Comparison of ENCODE assay signal across 1 cellular context in genomic region chr1:155940993-155941844, GRCh38.
TF ChIP-seq lines count a peak whose summit lies in the region.

A gene with protein sequence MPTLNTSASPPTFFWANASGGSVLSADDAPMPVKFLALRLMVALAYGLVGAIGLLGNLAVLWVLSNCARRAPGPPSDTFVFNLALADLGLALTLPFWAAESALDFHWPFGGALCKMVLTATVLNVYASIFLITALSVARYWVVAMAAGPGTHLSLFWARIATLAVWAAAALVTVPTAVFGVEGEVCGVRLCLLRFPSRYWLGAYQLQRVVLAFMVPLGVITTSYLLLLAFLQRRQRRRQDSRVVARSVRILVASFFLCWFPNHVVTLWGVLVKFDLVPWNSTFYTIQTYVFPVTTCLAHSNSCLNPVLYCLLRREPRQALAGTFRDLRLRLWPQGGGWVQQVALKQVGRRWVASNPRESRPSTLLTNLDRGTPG (plus strand): TSS chr1:155941638. CDS start chr1:155941710, 72 bp downstream.

TF ChIP-seq in HEK293, 187 proteins besides CTCF, POLR2A, EP300 and RAD21 (continued from another document and continues in another):
- TF ChIP-seq, protein P1, sequence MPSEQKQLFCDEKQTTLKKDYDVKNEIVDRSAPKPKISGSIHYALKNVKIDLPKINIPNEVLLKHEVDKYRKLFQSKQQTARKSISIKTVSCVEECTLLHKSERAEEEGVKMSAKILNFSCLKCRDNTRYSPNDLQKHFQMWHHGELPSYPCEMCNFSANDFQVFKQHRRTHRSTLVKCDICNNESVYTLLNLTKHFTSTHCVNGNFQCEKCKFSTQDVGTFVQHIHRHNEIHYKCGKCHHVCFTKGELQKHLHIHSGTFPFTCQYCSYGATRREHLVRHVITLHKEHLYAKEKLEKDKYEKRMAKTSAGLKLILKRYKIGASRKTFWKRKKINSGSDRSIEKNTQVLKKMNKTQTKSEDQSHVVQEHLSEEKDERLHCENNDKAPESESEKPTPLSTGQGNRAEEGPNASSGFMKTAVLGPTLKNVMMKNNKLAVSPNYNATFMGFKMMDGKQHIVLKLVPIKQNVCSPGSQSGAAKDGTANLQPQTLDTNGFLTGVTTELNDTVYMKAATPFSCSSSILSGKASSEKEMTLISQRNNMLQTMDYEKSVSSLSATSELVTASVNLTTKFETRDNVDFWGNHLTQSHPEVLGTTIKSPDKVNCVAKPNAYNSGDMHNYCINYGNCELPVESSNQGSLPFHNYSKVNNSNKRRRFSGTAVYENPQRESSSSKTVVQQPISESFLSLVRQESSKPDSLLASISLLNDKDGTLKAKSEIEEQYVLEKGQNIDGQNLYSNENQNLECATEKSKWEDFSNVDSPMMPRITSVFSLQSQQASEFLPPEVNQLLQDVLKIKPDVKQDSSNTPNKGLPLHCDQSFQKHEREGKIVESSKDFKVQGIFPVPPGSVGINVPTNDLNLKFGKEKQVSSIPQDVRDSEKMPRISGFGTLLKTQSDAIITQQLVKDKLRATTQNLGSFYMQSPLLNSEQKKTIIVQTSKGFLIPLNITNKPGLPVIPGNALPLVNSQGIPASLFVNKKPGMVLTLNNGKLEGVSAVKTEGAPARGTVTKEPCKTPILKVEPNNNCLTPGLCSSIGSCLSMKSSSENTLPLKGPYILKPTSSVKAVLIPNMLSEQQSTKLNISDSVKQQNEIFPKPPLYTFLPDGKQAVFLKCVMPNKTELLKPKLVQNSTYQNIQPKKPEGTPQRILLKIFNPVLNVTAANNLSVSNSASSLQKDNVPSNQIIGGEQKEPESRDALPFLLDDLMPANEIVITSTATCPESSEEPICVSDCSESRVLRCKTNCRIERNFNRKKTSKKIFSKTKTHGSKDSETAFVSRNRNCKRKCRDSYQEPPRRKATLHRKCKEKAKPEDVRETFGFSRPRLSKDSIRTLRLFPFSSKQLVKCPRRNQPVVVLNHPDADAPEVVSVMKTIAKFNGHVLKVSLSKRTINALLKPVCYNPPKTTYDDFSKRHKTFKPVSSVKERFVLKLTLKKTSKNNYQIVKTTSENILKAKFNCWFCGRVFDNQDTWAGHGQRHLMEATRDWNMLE (tag by site-specific recombination; conservative IDR thresholded peaks at IDR 0.05; ENCODE audit: low read depth) = no peak; the same call in none of the 2 replicates
- TF ChIP-seq ZNF76 (tag by site-specific recombination; IDR thresholded peaks at IDR 0.05; ENCODE audit: borderline replicate concordance, low read depth) = peak; percentile 63; the same call in 1 of the 2 replicates
- TF ChIP-seq ZNF19 (tag by site-specific recombination; IDR thresholded peaks at IDR 0.05; ENCODE audit: low read depth) = no peak
- TF ChIP-seq MEIS1 (CRISPR knock-in tag; IDR thresholded peaks at IDR 0.05; ENCODE audit: borderline replicate concordance) = no peak
- no peak for TF ChIP-seq ZNF514 (tag by site-specific recombination; IDR thresholded peaks at IDR 0.05)
- TF ChIP-seq ZSCAN5A (tag by site-specific recombination; IDR thresholded peaks at IDR 0.05) = no peak
- TF ChIP-seq, protein P2, sequence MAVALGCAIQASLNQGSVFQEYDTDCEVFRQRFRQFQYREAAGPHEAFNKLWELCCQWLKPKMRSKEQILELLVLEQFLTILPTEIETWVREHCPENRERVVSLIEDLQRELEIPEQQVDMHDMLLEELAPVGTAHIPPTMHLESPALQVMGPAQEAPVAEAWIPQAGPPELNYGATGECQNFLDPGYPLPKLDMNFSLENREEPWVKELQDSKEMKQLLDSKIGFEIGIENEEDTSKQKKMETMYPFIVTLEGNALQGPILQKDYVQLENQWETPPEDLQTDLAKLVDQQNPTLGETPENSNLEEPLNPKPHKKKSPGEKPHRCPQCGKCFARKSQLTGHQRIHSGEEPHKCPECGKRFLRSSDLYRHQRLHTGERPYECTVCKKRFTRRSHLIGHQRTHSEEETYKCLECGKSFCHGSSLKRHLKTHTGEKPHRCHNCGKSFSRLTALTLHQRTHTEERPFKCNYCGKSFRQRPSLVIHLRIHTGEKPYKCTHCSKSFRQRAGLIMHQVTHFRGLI (tag by site-specific recombination; IDR thresholded peaks at IDR 0.05) = no peak
- no peak for TF ChIP-seq ZNF37A (tag by site-specific recombination; IDR thresholded peaks at IDR 0.05)
- TF ChIP-seq ELK4 (IDR thresholded peaks at IDR 0.05; ENCODE audit: borderline replicate concordance, low read depth, low read length) = no peak
- no peak for TF ChIP-seq ZNF830 (tag by site-specific recombination; IDR thresholded peaks at IDR 0.05; ENCODE audit: low read depth)
- no peak for TF ChIP-seq ZNF645 (tag by site-specific recombination; IDR thresholded peaks at IDR 0.05)
- TF ChIP-seq, protein P3, sequence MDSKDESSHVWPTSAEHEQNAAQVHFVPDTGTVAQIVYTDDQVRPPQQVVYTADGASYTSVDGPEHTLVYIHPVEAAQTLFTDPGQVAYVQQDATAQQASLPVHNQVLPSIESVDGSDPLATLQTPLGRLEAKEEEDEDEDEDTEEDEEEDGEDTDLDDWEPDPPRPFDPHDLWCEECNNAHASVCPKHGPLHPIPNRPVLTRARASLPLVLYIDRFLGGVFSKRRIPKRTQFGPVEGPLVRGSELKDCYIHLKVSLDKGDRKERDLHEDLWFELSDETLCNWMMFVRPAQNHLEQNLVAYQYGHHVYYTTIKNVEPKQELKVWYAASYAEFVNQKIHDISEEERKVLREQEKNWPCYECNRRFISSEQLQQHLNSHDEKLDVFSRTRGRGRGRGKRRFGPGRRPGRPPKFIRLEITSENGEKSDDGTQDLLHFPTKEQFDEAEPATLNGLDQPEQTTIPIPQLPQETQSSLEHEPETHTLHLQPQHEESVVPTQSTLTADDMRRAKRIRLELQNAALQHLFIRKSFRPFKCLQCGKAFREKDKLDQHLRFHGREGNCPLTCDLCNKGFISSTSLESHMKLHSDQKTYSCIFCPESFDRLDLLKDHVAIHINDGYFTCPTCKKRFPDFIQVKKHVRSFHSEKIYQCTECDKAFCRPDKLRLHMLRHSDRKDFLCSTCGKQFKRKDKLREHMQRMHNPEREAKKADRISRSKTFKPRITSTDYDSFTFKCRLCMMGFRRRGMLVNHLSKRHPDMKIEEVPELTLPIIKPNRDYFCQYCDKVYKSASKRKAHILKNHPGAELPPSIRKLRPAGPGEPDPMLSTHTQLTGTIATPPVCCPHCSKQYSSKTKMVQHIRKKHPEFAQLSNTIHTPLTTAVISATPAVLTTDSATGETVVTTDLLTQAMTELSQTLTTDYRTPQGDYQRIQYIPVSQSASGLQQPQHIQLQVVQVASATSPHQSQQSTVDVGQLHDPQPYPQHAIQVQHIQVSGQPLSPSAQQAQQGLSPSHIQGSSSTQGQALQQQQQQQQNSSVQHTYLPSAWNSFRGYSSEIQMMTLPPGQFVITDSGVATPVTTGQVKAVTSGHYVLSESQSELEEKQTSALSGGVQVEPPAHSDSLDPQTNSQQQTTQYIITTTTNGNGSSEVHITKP (tag by site-specific recombination; IDR thresholded peaks at IDR 0.05) = peak; percentile 74
- TF ChIP-seq ZFP41 (tag by site-specific recombination; IDR thresholded peaks at IDR 0.05; ENCODE audit: borderline replicate concordance) = no peak
- no peak for TF ChIP-seq ZSCAN4 (tag by site-specific recombination; IDR thresholded peaks at IDR 0.05)
- no peak for TF ChIP-seq ZNF670 (tag by site-specific recombination; IDR thresholded peaks at IDR 0.05; ENCODE audit: low read depth)
- TF ChIP-seq ZNF777 (tag by site-specific recombination; IDR thresholded peaks at IDR 0.05; ENCODE audit: borderline replicate concordance) = no peak
- TF ChIP-seq GFI1B (tag by site-specific recombination; IDR thresholded peaks at IDR 0.05) = no peak
- no peak for TF ChIP-seq ZNF639 (tag by site-specific recombination; IDR thresholded peaks at IDR 0.05)
- TF ChIP-seq ZNF660 (tag by site-specific recombination; IDR thresholded peaks at IDR 0.05) = no peak
- TF ChIP-seq PRDM6 (tag by site-specific recombination; IDR thresholded peaks at IDR 0.05) = no peak
- no peak for TF ChIP-seq ZNF239 (tag by site-specific recombination; IDR thresholded peaks at IDR 0.05)
- no peak for TF ChIP-seq ZNF169 (tag by site-specific recombination; IDR thresholded peaks at IDR 0.05)
- TF ChIP-seq AEBP2 (tag by site-specific recombination; IDR thresholded peaks at IDR 0.05; ENCODE audit: borderline replicate concordance) = no peak
- TF ChIP-seq ZNF707 (tag by site-specific recombination; IDR thresholded peaks at IDR 0.05) = no peak
- TF ChIP-seq ZFP69B (tag by site-specific recombination; IDR thresholded peaks at IDR 0.05) = no peak
- TF ChIP-seq, protein P4, sequence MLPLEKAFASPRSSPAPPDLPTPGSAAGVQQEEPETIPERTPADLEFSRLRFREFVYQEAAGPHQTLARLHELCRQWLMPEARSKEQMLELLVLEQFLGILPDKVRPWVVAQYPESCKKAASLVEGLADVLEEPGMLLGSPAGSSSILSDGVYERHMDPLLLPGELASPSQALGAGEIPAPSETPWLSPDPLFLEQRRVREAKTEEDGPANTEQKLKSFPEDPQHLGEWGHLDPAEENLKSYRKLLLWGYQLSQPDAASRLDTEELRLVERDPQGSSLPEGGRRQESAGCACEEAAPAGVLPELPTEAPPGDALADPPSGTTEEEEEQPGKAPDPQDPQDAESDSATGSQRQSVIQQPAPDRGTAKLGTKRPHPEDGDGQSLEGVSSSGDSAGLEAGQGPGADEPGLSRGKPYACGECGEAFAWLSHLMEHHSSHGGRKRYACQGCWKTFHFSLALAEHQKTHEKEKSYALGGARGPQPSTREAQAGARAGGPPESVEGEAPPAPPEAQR (tag by site-specific recombination; IDR thresholded peaks at IDR 0.05) = no peak
- no peak for TF ChIP-seq ZNF837 (tag by site-specific recombination; IDR thresholded peaks at IDR 0.05)
- no peak for TF ChIP-seq ZNF658 (tag by site-specific recombination; IDR thresholded peaks at IDR 0.05)
